In the genomic region with DNA sequence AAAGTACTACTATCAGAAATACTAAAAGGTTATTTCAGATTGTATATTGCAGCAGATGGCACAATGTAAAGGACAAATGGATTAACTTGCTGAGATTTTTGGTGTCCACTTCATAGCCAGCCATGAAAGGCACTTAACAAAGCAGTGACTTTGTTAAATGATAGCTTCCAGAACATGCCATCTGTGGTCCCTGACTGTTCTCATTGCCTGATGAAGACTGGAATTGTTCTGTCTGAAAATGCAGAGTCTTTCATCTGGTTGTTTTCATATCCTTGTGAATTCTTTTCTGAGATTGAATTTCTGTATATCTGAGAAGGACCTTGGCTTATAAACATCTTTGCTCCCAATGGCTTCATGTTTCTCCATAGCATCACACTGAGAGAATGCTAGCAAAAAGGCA, we compare ENCODE assay signal across 22 cellular contexts. TPM values are rescaled to one million over a fixed set of nuclear protein-coding genes. Genes with fewer than 3 reads are reported as not detected.
DNase-seq lines count a peak whose midpoint lies in the region; ATAC-seq, FAIRE-seq and TF ChIP-seq lines count a peak whose summit lies in the region.
"Had no signal": no experiment of that assay in that cellular context is flagged by ENCODE, and none has a peak within 500 bp of the region (broad histone marks: within the 10 kb centered on the region; RNA-seq: fewer than 3 reads in every experiment).

No MANE protein-coding gene starts in this region.

- peaks cover 27% of the 10 kb centered on the region for H3K4me1 ChIP-seq in HUES48 (ENCODE audit: control insufficient read depth, insufficient read depth, low read length)
- no peaks in the 10 kb centered on the region for H3K4me1 ChIP-seq in SK-N-SH (ENCODE audit: control insufficient read depth in 1 of 2, insufficient read depth in 2 of 2, low read depth in 1 of 2, low read length in 1 of 2)
- no peaks in the 10 kb centered on the region for H3K4me1 ChIP-seq in adrenal gland (replicated peaks in 1 of 2)
- H3K4me1 ChIP-seq in kidney (ENCODE audit: control insufficient read depth in 1 of 2, insufficient read depth in 1 of 2, low read depth in 1 of 2, low read length in 2 of 2), result no peaks in the 10 kb centered on the region
- H3K4me1 ChIP-seq: Caco-2, HAP-1 had no signal

- TF ChIP-seq POLR2A in adrenal gland (IDR thresholded peaks at IDR 0.05), result no peak

- no peaks in the 10 kb centered on the region for H3K79me2 ChIP-seq in SK-N-SH (ENCODE audit: insufficient read depth)

- H3K36me3 ChIP-seq in HUES48 (ENCODE audit: control insufficient read depth, insufficient read depth, low read length), result no peaks in the 10 kb centered on the region
- H3K36me3 ChIP-seq in SK-N-SH (replicated peaks in 1 of 2; ENCODE audit: control insufficient read depth in 1 of 2, insufficient read depth in 2 of 2, low read length in 1 of 2), result no peaks in the 10 kb centered on the region
- no peaks in the 10 kb centered on the region for H3K36me3 ChIP-seq in adrenal gland (replicated peaks in 1 of 2)
- H3K36me3 ChIP-seq in kidney (ENCODE audit: control insufficient read depth in 1 of 2, insufficient read depth in 2 of 2, low read length in 2 of 2), result no peaks in the 10 kb centered on the region
- H3K36me3 ChIP-seq: HAP-1 had no signal

- no peak for FAIRE-seq in kidney (lab: Jason Lieb, UNC)
- FAIRE-seq: A204.1, D721Med, G401.6, GM12891, GM19239, HepG2, HTR-8/SVneo had no signal

- TF ChIP-seq RAD21 in SK-N-SH (IDR thresholded peaks at IDR 0.05; ENCODE audit: low read length), result no peak

- H2AFZ ChIP-seq in SK-N-SH (ENCODE audit: low read depth), result 0 out of 2 replicates have a peak overlapping the region, but pooled peaks have one; percentile 18

- TF ChIP-seq CTCF in SK-N-SH (IDR thresholded peaks at IDR 0.05), result no peak
- TF ChIP-seq CTCF in adrenal gland (IDR thresholded peaks at IDR 0.05), result no peak
- no peak for TF ChIP-seq CTCF in kidney (IDR thresholded peaks at IDR 0.05; ENCODE audit: borderline replicate concordance, extremely low read depth, insufficient read depth)

- no peak overlapping the region for H3K9ac ChIP-seq in HUES48 (ENCODE audit: low read depth, low read length)
- no peak overlapping the region for H3K9ac ChIP-seq in SK-N-SH
- no peak overlapping the region for H3K9ac ChIP-seq in kidney (ENCODE audit: low read length in 2 of 2)

- ATAC-seq in HG03095 (IDR thresholded peaks at IDR 0.05; ENCODE audit: unreplicated experiment), result no peak
- ATAC-seq: HepG2 had no signal

- POLR2A ChIA-PET in SK-N-SH (lab: Yijun Ruan, JAX), result no interaction called here

- TF ChIP-seq EP300 in SK-N-SH (IDR thresholded peaks at IDR 0.05; ENCODE audit: borderline replicate concordance in 1 of 2, low read depth in 1 of 2, low read length in 1 of 2), result no peak

- H3K9me3 ChIP-seq in HUES48 (ENCODE audit: control insufficient read depth, insufficient read depth, low read length), result no peaks in the 10 kb centered on the region
- H3K9me3 ChIP-seq in SK-N-SH, result no peaks in the 10 kb centered on the region
- H3K9me3 ChIP-seq in adrenal gland (replicated peaks in 1 of 3), result no peaks in the 10 kb centered on the region
- no peaks in the 10 kb centered on the region for H3K9me3 ChIP-seq in kidney (ENCODE audit: control insufficient read depth in 1 of 2, low read length in 2 of 2)
- H3K9me3 ChIP-seq: Caco-2, HAP-1 had no signal

- DNase-seq in SK-N-SH (no peak), medulla oblongata (ENCODE audit: extremely low spot score) (peak; percentile 46), adrenal gland (no peak), NCI-H2081 treated with DMSO at 0.1 percent for 48 hours (lab: John Stamatoyannopoulos, UW) (no peak), kidney (no peak)
- DNase-seq: ACHN; Caco-2; CD4-positive, alpha-beta T cell had no signal

- H3K27me3 ChIP-seq in HUES48 (ENCODE audit: control insufficient read depth, insufficient read depth, low read length), result no peaks in the 10 kb centered on the region
- H3K27me3 ChIP-seq in SK-N-SH (ENCODE audit: insufficient read depth), result no peaks in the 10 kb centered on the region
- no peaks in the 10 kb centered on the region for H3K27me3 ChIP-seq in adrenal gland

- intact Hi-C loops in adrenal gland (cut with DNase I), result no loop called here
- intact Hi-C loops in kidney (cut with DNase I), result no loop called here

- H3K4me2 ChIP-seq in SK-N-SH, result no peak overlapping the region

- H3K27ac ChIP-seq in HUES48 (ENCODE audit: low read depth, low read length) (peak overlapping the region; percentile 24), SK-N-SH (ENCODE audit: low read depth in 2 of 2, low read length in 1 of 2) (no peak overlapping the region; a peak in 1 of 4 replicates), adrenal gland (no peak overlapping the region), kidney (ENCODE audit: low read depth in 2 of 2, low read length in 2 of 2) (no peak overlapping the region)
- H3K27ac ChIP-seq: C4-2B had no signal

- H3K9me2 ChIP-seq in SK-N-SH, result no peaks in the 10 kb centered on the region

- CTCF ChIA-PET in SK-N-SH (lab: Yijun Ruan, JAX), result interaction anchor here (0.8 to 3.1 kb wide), 3 partner anchors 21 to 150 kb away, joined by 3 to 9 read pairs (median 7); no protein-coding TSS in a partner anchor

- no peaks in the 10 kb centered on the region for H4K20me1 ChIP-seq in SK-N-SH (ENCODE audit: insufficient read depth)

- H3F3A ChIP-seq in SK-N-SH (replicated peaks; ENCODE audit: insufficient read depth), result no peaks in the 10 kb centered on the region

- no peak overlapping the region for H3K4me3 ChIP-seq in HUES48 (ENCODE audit: low read depth, low read length)
- H3K4me3 ChIP-seq in SK-N-SH (ENCODE audit: low read depth in 2 of 2, low read length in 1 of 2), result no peak overlapping the region
- H3K4me3 ChIP-seq in adrenal gland, result no peak overlapping the region
- H3K4me3 ChIP-seq in kidney (ENCODE audit: low read length in 2 of 2), result no peak overlapping the region
- H3K4me3 ChIP-seq: HAP-1 had no signal

TF ChIP-seq in SK-N-SH, 30 proteins besides CTCF, POLR2A, EP300 and RAD21:
- no peak for TF ChIP-seq TAF1 (IDR thresholded peaks at IDR 0.05; ENCODE audit: borderline replicate concordance, low read depth, low read length)
- TF ChIP-seq SMC3 (IDR thresholded peaks at IDR 0.05; ENCODE audit: low read depth, low read length), result no peak
- TF ChIP-seq SIN3A (IDR thresholded peaks at IDR 0.05; ENCODE audit: borderline replicate concordance, low read depth, low read length), result no peak
- no peak for TF ChIP-seq RXRA (IDR thresholded peaks at IDR 0.05; ENCODE audit: borderline replicate concordance, low read depth)
- no peak for TF ChIP-seq MAX (IDR thresholded peaks at IDR 0.05; ENCODE audit: low read depth)
- TF ChIP-seq RCOR1 (IDR thresholded peaks at IDR 0.05; ENCODE audit: low read length), result no peak
- TF ChIP-seq GABPA (IDR thresholded peaks at IDR 0.05; ENCODE audit: low read depth), result no peak
- no peak for TF ChIP-seq NRF1 (IDR thresholded peaks at IDR 0.05; ENCODE audit: low read depth, low read length)
- TF ChIP-seq USF2 (IDR thresholded peaks at IDR 0.05; ENCODE audit: borderline replicate concordance, low read depth, low read length), result no peak
- no peak for TF ChIP-seq FOXJ3 (CRISPR knock-in tag; IDR thresholded peaks at IDR 0.05)
- no peak for TF ChIP-seq EZH2phosphoT487 (IDR thresholded peaks at IDR 0.05; ENCODE audit: borderline replicate concordance, low read depth)
- no peak for TF ChIP-seq MEF2A (IDR thresholded peaks at IDR 0.05; ENCODE audit: borderline replicate concordance, low read depth)
- TF ChIP-seq, protein P1, sequence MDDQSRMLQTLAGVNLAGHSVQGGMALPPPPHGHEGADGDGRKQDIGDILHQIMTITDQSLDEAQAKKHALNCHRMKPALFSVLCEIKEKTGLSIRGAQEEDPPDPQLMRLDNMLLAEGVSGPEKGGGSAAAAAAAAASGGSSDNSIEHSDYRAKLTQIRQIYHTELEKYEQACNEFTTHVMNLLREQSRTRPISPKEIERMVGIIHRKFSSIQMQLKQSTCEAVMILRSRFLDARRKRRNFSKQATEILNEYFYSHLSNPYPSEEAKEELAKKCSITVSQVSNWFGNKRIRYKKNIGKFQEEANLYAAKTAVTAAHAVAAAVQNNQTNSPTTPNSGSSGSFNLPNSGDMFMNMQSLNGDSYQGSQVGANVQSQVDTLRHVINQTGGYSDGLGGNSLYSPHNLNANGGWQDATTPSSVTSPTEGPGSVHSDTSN (IDR thresholded peaks at IDR 0.05), result no peak
- TF ChIP-seq TCF12 (IDR thresholded peaks at IDR 0.05), result no peak

RNA-seq across cellular contexts. Expression of gene LRRTM1, which starts 44.4 kb away (rescaled TPM):
- polyA plus RNA-seq in SK-N-SH (2012; rRNA removed) (1.1 and 1.6 TPM in 2 replicates), adrenal gland (under 1 TPM; 0.49 to 0.88 (median 0.74) TPM), kidney (ENCODE audit: insufficient read depth, low read depth, low replicate concordance) (1.1 TPM)
- 0.73 and 0.83 TPM in 2 replicates for polyA plus RNA-seq in SK-N-SH (2012; cell fraction: cytosol; rRNA removed)
- 2.5 TPM in 2 replicates for polyA plus RNA-seq in SK-N-SH (2012; cell fraction: nucleus; rRNA removed)
- total RNA-seq in adrenal gland (1 to 10 TPM in 3 of 8 donors, under 1 TPM in 4, not detected in 1; 0.12 to 1.8 (median 0.27) TPM), kidney (0.09 TPM)
- total RNA-seq: Caco-2; CD4-positive, alpha-beta T cell; H4; HepG2 had no signal
- polyA plus RNA-seq: BJ, HepG2, IgD-negative memory B cell had no signal
